8 cellular contexts compared by ENCODE assay signal in genomic region chr10:102150970-102151773, GRCh38. TPM values are rescaled to one million over a fixed set of nuclear protein-coding genes. Genes with fewer than 3 reads are reported as not detected.
DNase-seq lines count a peak whose midpoint lies in the region; ATAC-seq and TF ChIP-seq lines count a peak whose summit lies in the region.

No MANE protein-coding gene starts in this region.

- DNase-seq in GM12865 (ENCODE audit: low read depth) = no peak
- DNase-seq in RWPE1 (ENCODE audit: low spot score) = peak; percentile 75
- DNase-seq in erythroblast (lab: John Stamatoyannopoulos, UW) = peak; percentile 44 to 51
- peak; percentile 38 for DNase-seq in posterior vena cava (ENCODE audit: low spot score)
- no peak for DNase-seq in NCI-H510A treated with DMSO at 0.1 percent for 48 hours (lab: John Stamatoyannopoulos, UW)
- no peak for DNase-seq in occipital lobe (lab: John Stamatoyannopoulos, UW)
- DNase-seq in NCI-H526 treated with DMSO at 0.1 percent for 48 hours (lab: John Stamatoyannopoulos, UW) = no peak

- TF ChIP-seq POLR2A in erythroblast (IDR thresholded peaks at IDR 0.05; ENCODE audit: low read length) = no peak

- H3K27ac ChIP-seq in RWPE1 = peak overlapping the region; percentile 96

- H3K4me3 ChIP-seq in GM12865 (ENCODE audit: low read depth, low read length) = peak overlapping the region; percentile 49

- POLR2A ChIA-PET in RWPE1 (lab: Yijun Ruan, JAX; ENCODE audit: low non-redundant PET) = interaction anchor here (0.5 to 1.4 kb wide), 5 partner anchors 15 to 797 kb away, joined by 3 to 5 read pairs (median 4); partner anchors contain the start of gene BTRC

- intact Hi-C loops in posterior vena cava (cut with DNase I) = no loop called here

- no peak for TF ChIP-seq CTCF in GM12865 (IDR thresholded peaks at IDR 0.05; ENCODE audit: insufficient read depth, low read depth, low read length, missing control alignments)
- no peak for TF ChIP-seq CTCF in RWPE1 (conservative IDR thresholded peaks at IDR 0.05; ENCODE audit: low read depth)

- no peak for ATAC-seq in HG03045 (IDR thresholded peaks at IDR 0.05; ENCODE audit: unreplicated experiment)

- CTCF ChIA-PET in RWPE1 (lab: Yijun Ruan, JAX) = interaction anchor here (0.6 kb wide), 1 partner anchor 691 kb away, joined by 3 read pairs; no protein-coding TSS in a partner anchor

RNA-seq across cellular contexts. Expression of gene NOLC1, which starts 1.0 kb away (rescaled TPM):
- total RNA-seq in posterior vena cava (10 to 100 TPM; 32.6 to 38.6 TPM), occipital lobe (32.4 TPM)

RNA-seq across cellular contexts. Expression of gene PPRC1, which starts 18.3 kb away (rescaled TPM):
- 10 to 100 TPM; 21.7 to 32.8 TPM for total RNA-seq in posterior vena cava
- total RNA-seq in occipital lobe = 8.4 TPM

RNA-seq across cellular contexts. Expression of gene LDB1, which starts 31.0 kb away (rescaled TPM):
- 10 to 100 TPM; 28.9 to 32.7 TPM for total RNA-seq in posterior vena cava
- 70.8 TPM for total RNA-seq in occipital lobe

Comparison
In these comparisons a context has a peak if more than half of its experiments do, and no peak if none do; other contexts are left out.
1. DNase-seq: peak in RWPE1 (single experiment), erythroblast (2 of 2) and posterior vena cava (single experiment); none in GM12865 (single experiment), NCI-H510A treated with DMSO at 0.1 percent for 48 hours (single experiment), occipital lobe (single experiment) and NCI-H526 treated with DMSO at 0.1 percent for 48 hours (single experiment).